ENCODE assay signal across 1 cellular context in genomic region chr19:35845215-35846037, GRCh38.
TF ChIP-seq lines count a peak whose summit lies in the region.

No MANE protein-coding gene starts in this region.

TF ChIP-seq in K562, 482 proteins besides CTCF, POLR2A, EP300 and RAD21 (continued from another document and continues in another):
- peak; percentile 65 for TF ChIP-seq CREM (IDR thresholded peaks at IDR 0.05; ENCODE audit: low read depth)
- no peak for TF ChIP-seq ZNF668 (CRISPR knock-in tag; IDR thresholded peaks at IDR 0.05)
- no peak for TF ChIP-seq BRF2 (IDR thresholded peaks at IDR 0.05; ENCODE audit: borderline replicate concordance, insufficient read depth, insufficient read length)
- no peak for TF ChIP-seq POLR3A (IDR thresholded peaks at IDR 0.05; ENCODE audit: borderline replicate concordance, extremely low read depth, insufficient read depth, insufficient read length)
- TF ChIP-seq ADNP (tag; IDR thresholded peaks at IDR 0.05), result no peak
- TF ChIP-seq ZNF384 (IDR thresholded peaks at IDR 0.05; ENCODE audit: low read depth, low read length), result no peak
- 0 out of 2 replicates have a peak, but pooled peaks have one; percentile 9 for TF ChIP-seq FOSL1 (tag; conservative IDR thresholded peaks at IDR 0.05)
- no peak for TF ChIP-seq POLR2B (IDR thresholded peaks at IDR 0.05; ENCODE audit: low read depth, partially characterized antibody)
- TF ChIP-seq PTRF (tag; IDR thresholded peaks at IDR 0.05), result no peak
- TF ChIP-seq MGA (IDR thresholded peaks at IDR 0.05), result peak; percentile 62
- TF ChIP-seq PHF21A (IDR thresholded peaks at IDR 0.05; ENCODE audit: borderline replicate concordance, low read depth), result no peak
- no peak for TF ChIP-seq ZNF75A (CRISPR knock-in tag; IDR thresholded peaks at IDR 0.05)
- no peak for TF ChIP-seq NR3C1 (CRISPR knock-in tag; IDR thresholded peaks at IDR 0.05)
- peak; percentile 63; the same call in 1 of the 2 replicates for TF ChIP-seq NKRF (IDR thresholded peaks at IDR 0.05; ENCODE audit: borderline replicate concordance)
- no peak for TF ChIP-seq FOXA1 (IDR thresholded peaks at IDR 0.05; ENCODE audit: borderline replicate concordance)
- TF ChIP-seq ZNF57 (CRISPR knock-in tag; IDR thresholded peaks at IDR 0.05), result no peak
- no peak for TF ChIP-seq ID3 (CRISPR knock-in tag; IDR thresholded peaks at IDR 0.05)
- no peak for TF ChIP-seq ID3 (tag; IDR thresholded peaks at IDR 0.05)
- TF ChIP-seq BRCA1 (IDR thresholded peaks at IDR 0.05), result no peak
- no peak for TF ChIP-seq BRCA1 (CRISPR knock-in tag; IDR thresholded peaks at IDR 0.05)
- 0 out of 2 replicates have a peak, but pooled peaks have one; percentile 57 for TF ChIP-seq KLF1 (tag; IDR thresholded peaks at IDR 0.05)
- no peak for TF ChIP-seq SRSF1 (IDR thresholded peaks at IDR 0.05; ENCODE audit: low read depth, low read length)
- 0 out of 2 replicates have a peak, but pooled peaks have one; percentile 41 for TF ChIP-seq ESRRA (IDR thresholded peaks at IDR 0.05; ENCODE audit: borderline replicate concordance, low read depth)
- TF ChIP-seq HNRNPLL (IDR thresholded peaks at IDR 0.05; ENCODE audit: low read depth, low read length, poor library complexity, severe bottlenecking), result no peak
- TF ChIP-seq TCF7 (IDR thresholded peaks at IDR 0.05; ENCODE audit: borderline replicate concordance), result no peak
- no peak for TF ChIP-seq RFX7 (CRISPR knock-in tag; IDR thresholded peaks at IDR 0.05)
- peak; percentile 76 to 78 for TF ChIP-seq MNT (conservative IDR thresholded peaks at IDR 0.05)
- peak; percentile 39; the same call in 1 of the 2 replicates for TF ChIP-seq KLF6 (CRISPR knock-in tag; IDR thresholded peaks at IDR 0.05; ENCODE audit: borderline replicate concordance)
- TF ChIP-seq ETS2 (tag; IDR thresholded peaks at IDR 0.05; ENCODE audit: borderline replicate concordance, poor library complexity, severe bottlenecking), result no peak
- TF ChIP-seq POLR2AphosphoS2 (IDR thresholded peaks at IDR 0.05; ENCODE audit: low read length), result no peak
- TF ChIP-seq ZNF280A (IDR thresholded peaks at IDR 0.05; ENCODE audit: low read depth, partially characterized antibody), result no peak
- no peak for TF ChIP-seq ZBTB17 (CRISPR knock-in tag; IDR thresholded peaks at IDR 0.05)
- no peak for TF ChIP-seq ZNF212 (CRISPR knock-in tag; IDR thresholded peaks at IDR 0.05)
- no peak for TF ChIP-seq ZNF583 (CRISPR knock-in tag; IDR thresholded peaks at IDR 0.05)
- TF ChIP-seq HEY1 (CRISPR knock-in tag; IDR thresholded peaks at IDR 0.05; ENCODE audit: borderline replicate concordance), result no peak
- no peak for TF ChIP-seq ZHX1 (conservative IDR thresholded peaks at IDR 0.05; ENCODE audit: low read length)
- TF ChIP-seq FUS (optimal IDR thresholded peaks at IDR 0.05; ENCODE audit: low read depth, low read length), result no peak
